1 cellular context compared by ENCODE assay signal in the genomic region with DNA sequence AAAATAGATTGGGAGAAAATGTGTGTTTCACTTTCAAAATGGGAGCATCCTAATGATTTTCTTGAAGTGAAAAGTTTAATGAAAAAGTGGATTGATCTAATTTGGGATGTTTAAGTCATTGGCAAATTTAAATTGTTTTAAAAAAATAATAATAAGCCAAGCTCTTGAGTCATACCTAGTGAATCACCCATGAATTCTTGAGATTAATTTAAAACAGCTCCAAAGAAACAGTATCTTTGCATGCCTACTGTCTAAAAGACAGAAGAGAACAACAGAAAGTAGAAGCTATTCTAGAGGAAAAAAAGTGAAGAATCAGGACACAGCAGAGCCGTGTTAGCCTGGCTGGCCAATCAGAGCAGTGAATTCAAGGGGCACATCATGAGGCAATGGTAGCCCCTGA.
TF ChIP-seq lines count a peak whose summit lies in the region.

No MANE protein-coding gene starts in this region.

TF ChIP-seq in GM23338, 12 proteins besides CTCF, POLR2A, EP300 and RAD21 (continued from another document):
- TF ChIP-seq, protein P1, sequence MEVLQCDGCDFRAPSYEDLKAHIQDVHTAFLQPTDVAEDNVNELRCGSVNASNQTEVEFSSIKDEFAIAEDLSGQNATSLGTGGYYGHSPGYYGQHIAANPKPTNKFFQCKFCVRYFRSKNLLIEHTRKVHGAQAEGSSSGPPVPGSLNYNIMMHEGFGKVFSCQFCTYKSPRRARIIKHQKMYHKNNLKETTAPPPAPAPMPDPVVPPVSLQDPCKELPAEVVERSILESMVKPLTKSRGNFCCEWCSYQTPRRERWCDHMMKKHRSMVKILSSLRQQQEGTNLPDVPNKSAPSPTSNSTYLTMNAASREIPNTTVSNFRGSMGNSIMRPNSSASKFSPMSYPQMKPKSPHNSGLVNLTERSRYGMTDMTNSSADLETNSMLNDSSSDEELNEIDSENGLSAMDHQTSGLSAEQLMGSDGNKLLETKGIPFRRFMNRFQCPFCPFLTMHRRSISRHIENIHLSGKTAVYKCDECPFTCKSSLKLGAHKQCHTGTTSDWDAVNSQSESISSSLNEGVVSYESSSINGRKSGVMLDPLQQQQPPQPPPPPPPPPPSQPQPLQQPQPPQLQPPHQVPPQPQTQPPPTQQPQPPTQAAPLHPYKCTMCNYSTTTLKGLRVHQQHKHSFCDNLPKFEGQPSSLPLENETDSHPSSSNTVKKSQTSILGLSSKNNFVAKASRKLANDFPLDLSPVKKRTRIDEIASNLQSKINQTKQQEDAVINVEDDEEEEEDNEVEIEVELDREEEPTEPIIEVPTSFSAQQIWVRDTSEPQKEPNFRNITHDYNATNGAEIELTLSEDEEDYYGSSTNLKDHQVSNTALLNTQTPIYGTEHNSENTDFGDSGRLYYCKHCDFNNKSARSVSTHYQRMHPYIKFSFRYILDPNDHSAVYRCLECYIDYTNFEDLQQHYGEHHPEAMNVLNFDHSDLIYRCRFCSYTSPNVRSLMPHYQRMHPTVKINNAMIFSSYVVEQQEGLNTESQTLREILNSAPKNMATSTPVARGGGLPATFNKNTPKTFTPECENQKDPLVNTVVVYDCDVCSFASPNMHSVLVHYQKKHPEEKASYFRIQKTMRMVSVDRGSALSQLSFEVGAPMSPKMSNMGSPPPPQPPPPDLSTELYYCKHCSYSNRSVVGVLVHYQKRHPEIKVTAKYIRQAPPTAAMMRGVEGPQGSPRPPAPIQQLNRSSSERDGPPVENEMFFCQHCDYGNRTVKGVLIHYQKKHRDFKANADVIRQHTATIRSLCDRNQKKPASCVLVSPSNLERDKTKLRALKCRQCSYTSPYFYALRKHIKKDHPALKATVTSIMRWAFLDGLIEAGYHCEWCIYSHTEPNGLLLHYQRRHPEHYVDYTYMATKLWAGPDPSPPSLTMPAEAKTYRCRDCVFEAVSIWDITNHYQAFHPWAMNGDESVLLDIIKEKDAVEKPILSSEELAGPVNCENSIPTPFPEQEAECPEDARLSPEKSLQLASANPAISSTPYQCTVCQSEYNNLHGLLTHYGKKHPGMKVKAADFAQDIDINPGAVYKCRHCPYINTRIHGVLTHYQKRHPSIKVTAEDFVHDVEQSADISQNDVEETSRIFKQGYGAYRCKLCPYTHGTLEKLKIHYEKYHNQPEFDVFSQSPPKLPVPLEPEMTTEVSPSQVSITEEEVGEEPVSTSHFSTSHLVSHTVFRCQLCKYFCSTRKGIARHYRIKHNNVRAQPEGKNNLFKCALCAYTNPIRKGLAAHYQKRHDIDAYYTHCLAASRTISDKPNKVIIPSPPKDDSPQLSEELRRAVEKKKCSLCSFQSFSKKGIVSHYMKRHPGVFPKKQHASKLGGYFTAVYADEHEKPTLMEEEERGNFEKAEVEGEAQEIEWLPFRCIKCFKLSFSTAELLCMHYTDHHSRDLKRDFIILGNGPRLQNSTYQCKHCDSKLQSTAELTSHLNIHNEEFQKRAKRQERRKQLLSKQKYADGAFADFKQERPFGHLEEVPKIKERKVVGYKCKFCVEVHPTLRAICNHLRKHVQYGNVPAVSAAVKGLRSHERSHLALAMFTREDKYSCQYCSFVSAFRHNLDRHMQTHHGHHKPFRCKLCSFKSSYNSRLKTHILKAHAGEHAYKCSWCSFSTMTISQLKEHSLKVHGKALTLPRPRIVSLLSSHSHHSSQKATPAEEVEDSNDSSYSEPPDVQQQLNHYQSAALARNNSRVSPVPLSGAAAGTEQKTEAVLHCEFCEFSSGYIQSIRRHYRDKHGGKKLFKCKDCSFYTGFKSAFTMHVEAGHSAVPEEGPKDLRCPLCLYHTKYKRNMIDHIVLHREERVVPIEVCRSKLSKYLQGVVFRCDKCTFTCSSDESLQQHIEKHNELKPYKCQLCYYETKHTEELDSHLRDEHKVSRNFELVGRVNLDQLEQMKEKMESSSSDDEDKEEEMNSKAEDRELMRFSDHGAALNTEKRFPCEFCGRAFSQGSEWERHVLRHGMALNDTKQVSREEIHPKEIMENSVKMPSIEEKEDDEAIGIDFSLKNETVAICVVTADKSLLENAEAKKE (CRISPR knock-in tag; IDR thresholded peaks at IDR 0.05), result no peak
- TF ChIP-seq ZNF114 (CRISPR knock-in tag; IDR thresholded peaks at IDR 0.05) (no peak), STAT1 (IDR thresholded peaks at IDR 0.05; ENCODE audit: unreplicated experiment) (no peak)
